8 cellular contexts compared by ENCODE assay signal in genomic region chr17:81237591-81238489, GRCh38. TPM values are rescaled to one million over a fixed set of nuclear protein-coding genes. Genes with fewer than 3 reads are reported as not detected.
DNase-seq lines count a peak whose midpoint lies in the region; ATAC-seq and TF ChIP-seq lines count a peak whose summit lies in the region.

No MANE protein-coding gene starts in this region.

- TF ChIP-seq POLR2A in esophagus squamous epithelium (IDR thresholded peaks at IDR 0.05) (no peak), prostate gland (IDR thresholded peaks at IDR 0.05) (no peak)

- H3K27me3 ChIP-seq in GM06990 (replicated peaks; ENCODE audit: control insufficient read depth, insufficient read depth, low read length) (no peaks in the 10 kb centered on the region), OCI-LY3 (ENCODE audit: low read depth, low read length) (no peaks in the 10 kb centered on the region), esophagus squamous epithelium (no peaks in the 10 kb centered on the region), prostate gland (replicated peaks; ENCODE audit: insufficient read depth) (no peaks in the 10 kb centered on the region)

- peak overlapping the region; percentile 71 for H3K9ac ChIP-seq in OCI-LY3 (ENCODE audit: low read length)

- H2AFZ ChIP-seq in OCI-LY3 (ENCODE audit: low read depth, low read length) = no peak overlapping the region

- 42 to 63% methylated on average over 21 to 30 of the region's 36 CpGs for WGBS in esophagus squamous epithelium, 2 donors
- WGBS in prostate gland = 49% methylated on average over 35 of the region's 36 CpGs

- DNase-seq in GM06990 (ENCODE audit: extremely low read depth, insufficient read length) = peak; percentile 20
- DNase-seq in esophagus squamous epithelium (lab: John Stamatoyannopoulos, UW) = no peak
- DNase-seq in prostate gland (ENCODE audit: low spot score) = no peak
- no peak for DNase-seq in GM10266 (ENCODE audit: extremely low spot score)
- DNase-seq in NCI-H2029 treated with DMSO at 0.1 percent for 48 hours (lab: John Stamatoyannopoulos, UW) = no peak
- DNase-seq in SHP77 (lab: John Stamatoyannopoulos, UW) = no peak

- TF ChIP-seq CTCF in GM06990 (IDR thresholded peaks at IDR 0.05; ENCODE audit: insufficient read depth, low read length, poor library complexity, severe bottlenecking) (no peak), OCI-LY3 (IDR thresholded peaks at IDR 0.05; ENCODE audit: low read depth, low read length) (no peak), esophagus squamous epithelium (IDR thresholded peaks at IDR 0.05) (no peak), prostate gland (IDR thresholded peaks at IDR 0.05) (no peak), GM10266 (IDR thresholded peaks at IDR 0.05; ENCODE audit: control insufficient read depth, insufficient read depth, low read depth, missing control alignments) (no peak)

- peaks cover 41% of the 10 kb centered on the region for H3K79me2 ChIP-seq in OCI-LY3 (ENCODE audit: low read length)

- no peaks in the 10 kb centered on the region for H3K9me3 ChIP-seq in OCI-LY3 (ENCODE audit: insufficient read depth, low read length)
- H3K9me3 ChIP-seq in esophagus squamous epithelium = no peaks in the 10 kb centered on the region
- no peaks in the 10 kb centered on the region for H3K9me3 ChIP-seq in prostate gland

- H4K20me1 ChIP-seq in OCI-LY3 (ENCODE audit: insufficient read depth, low read length) = 0 out of 2 replicates have a peak, but pooled peaks cover 4% of the 10 kb centered on the region

- ATAC-seq in HG02678 (IDR thresholded peaks at IDR 0.05; ENCODE audit: unreplicated experiment) = no peak

- H3K4me1 ChIP-seq in OCI-LY3 (ENCODE audit: low read length) (peaks cover 23% of the 10 kb centered on the region), esophagus squamous epithelium (peaks cover 27 to 59% (median 30%) of the 10 kb centered on the region in 3 donors), prostate gland (replicated peaks) (peaks cover 7% of the 10 kb centered on the region)

- peak overlapping the region; percentile 94 for H3K4me2 ChIP-seq in OCI-LY3 (ENCODE audit: low read length)

- intact Hi-C loops in esophagus squamous epithelium (cut with DNase I) (no loop called here), prostate gland (cut with DNase I) (no loop called here)

- H3K4me3 ChIP-seq in GM06990 (replicated peaks; ENCODE audit: low read depth, low read length) (peak overlapping the region; percentile 70), OCI-LY3 (ENCODE audit: low read length) (peak overlapping the region; percentile 92), esophagus squamous epithelium (peak overlapping the region; percentile 63 to 99 (median 81)), prostate gland (peak overlapping the region; percentile 87 to 98)

- H3K27ac ChIP-seq in OCI-LY3 (ENCODE audit: low read length) (no peak overlapping the region), esophagus squamous epithelium (peak overlapping the region in 3 of 4 donors; percentile 23 to 88 (median 87)), prostate gland (peak overlapping the region in 1 of 2 donors; percentile 30)

- H3K36me3 ChIP-seq in GM06990 (ENCODE audit: control insufficient read depth, insufficient read depth, low read length) = peaks cover 14% of the 10 kb centered on the region
- H3K36me3 ChIP-seq in OCI-LY3 (replicated peaks; ENCODE audit: low read depth, low read length) = peaks cover 18% of the 10 kb centered on the region
- peaks cover 4 to 53% (median 6%) of the 10 kb centered on the region in 3 donors for H3K36me3 ChIP-seq in esophagus squamous epithelium
- H3K36me3 ChIP-seq in prostate gland = no peaks in the 10 kb centered on the region

RNA-seq across cellular contexts. Expression of gene TEPSIN, which starts 1.0 kb away (rescaled TPM):
- total RNA-seq in esophagus squamous epithelium = 10 to 100 TPM; 16.7 to 42.9 (median 23.3) TPM
- 10 to 100 TPM; 35.6 to 81.5 TPM for total RNA-seq in prostate gland

RNA-seq across cellular contexts. Expression of gene NDUFAF8, which starts 1.3 kb away (rescaled TPM):
- 10 to 100 TPM; 22.0 to 67.0 (median 34.3) TPM for total RNA-seq in esophagus squamous epithelium
- 10 to 100 TPM; 27.4 to 43.1 TPM for total RNA-seq in prostate gland

RNA-seq across cellular contexts. Expression of gene CEP131, which starts 15.1 kb away (rescaled TPM):
- 1 to 10 TPM; 5.5 to 8.1 (median 6.0) TPM for total RNA-seq in esophagus squamous epithelium
- total RNA-seq in prostate gland = 10 to 100 TPM in 1 of 2 donors, 1 to 10 TPM in 1; 7.1 to 24.0 TPM

RNA-seq across cellular contexts. Expression of gene SLC38A10, which starts 57.3 kb away (rescaled TPM):
- total RNA-seq in esophagus squamous epithelium = 10 to 100 TPM; 37.8 to 49.8 (median 45.3) TPM
- total RNA-seq in prostate gland = 100 to 1,000 TPM; 104 to 167 TPM
